8 cellular contexts compared by ENCODE assay signal in genomic region chr15:71440479-71441071, GRCh38.
DNase-seq lines count a peak whose midpoint lies in the region; ATAC-seq and TF ChIP-seq lines count a peak whose summit lies in the region.

No MANE protein-coding gene starts in this region.

- H3K27ac ChIP-seq in AG04450 (ENCODE audit: low read depth, low read length) (no peak overlapping the region), GM23338 (ENCODE audit: low read depth) (no peak overlapping the region), mammary epithelial cell (ENCODE audit: insufficient read depth, low read depth, low read length) (peak overlapping the region; percentile 34), liver (ENCODE audit: low read depth in 1 of 2, low read length in 2 of 2) (no peak overlapping the region)

- DNase-seq in AG04450 (ENCODE audit: low read depth, low spot score) (peak; percentile 37), GM23338 (ENCODE audit: low spot score) (peak; percentile 59), NCI-H524 treated with DMSO at 0.1 percent for 48 hours (lab: John Stamatoyannopoulos, UW) (peak; percentile 27), mammary epithelial cell (peak; percentile 47)
- DNase-seq in stimulated activated CD4-positive, alpha-beta T cell treated with anti-CD3 and anti-CD28 coated beads, Interleukin-1b, Interleukin-23, amount 100 ng/mL, for 48 hours = no peak

- H3K27me3 ChIP-seq in AG04450 (ENCODE audit: control insufficient read depth, insufficient read depth, low read length) = no peaks in the 10 kb centered on the region
- H3K27me3 ChIP-seq in GM23338 (ENCODE audit: insufficient read depth) = no peaks in the 10 kb centered on the region
- H3K27me3 ChIP-seq in mammary epithelial cell (ENCODE audit: insufficient read depth, low read length) = no peaks in the 10 kb centered on the region
- no peaks in the 10 kb centered on the region for H3K27me3 ChIP-seq in liver (ENCODE audit: control insufficient read depth in 4 of 4, insufficient read depth in 4 of 4, low read length in 3 of 4)

- H3K4me2 ChIP-seq in GM23338 (no peak overlapping the region), mammary epithelial cell (ENCODE audit: insufficient read depth, low read depth, low read length) (no peak overlapping the region)

- WGBS in mammary epithelial cell (ENCODE audit: low coverage, missing lambda C conversion rate) = 3% methylated on average over 3 of the region's 3 CpGs
- 2% methylated on average over 3 of the region's 3 CpGs for WGBS in liver

- peaks cover 7% of the 10 kb centered on the region; the same call in 2 of the 3 replicates for H3K36me3 Mint-ChIP-seq in GM23338 (ENCODE audit: low read depth)

- BruUV-seq in mammary epithelial cell (replicated peaks; lab: Mats Ljungman, UMichigan) = no TSS peak

- CTCF ChIA-PET in AG04450 (lab: Charles Lee) = interaction anchor here (0.6 to 1.6 kb wide), 15 partner anchors 10 to 467 kb away, joined by 3 to 20 read pairs (median 5); no protein-coding TSS in a partner anchor
- CTCF ChIA-PET in mammary epithelial cell (lab: Charles Lee; ENCODE audit: low non-redundant PET) = interaction anchor here (0.5 to 0.6 kb wide), 4 partner anchors 235 to 349 kb away, joined by 3 to 12 read pairs (median 6); no protein-coding TSS in a partner anchor

- H3K27ac Mint-ChIP-seq in GM23338 = no peak overlapping the region

- intact Hi-C loops in mammary epithelial cell (cut with micrococcal nuclease) = loop anchor here (1.0 to 5.0 kb wide), 8 partner anchors 53 to 547 kb away; partner anchors contain the start of gene THSD4

- H4K20me1 ChIP-seq in GM23338 (replicated peaks; ENCODE audit: insufficient read depth) = no peaks in the 10 kb centered on the region
- H4K20me1 ChIP-seq in mammary epithelial cell (ENCODE audit: insufficient read depth, low read length) = no peaks in the 10 kb centered on the region

- dilution Hi-C loops in mammary epithelial cell (cut with HindIII; ENCODE audit: low sequenced_read_pairs) = loop anchor here (25.0 kb wide), 1 partner anchor 303 kb away; no protein-coding TSS in a partner anchor

- H3K4me1 Mint-ChIP-seq in GM23338 = peaks cover 9% of the 10 kb centered on the region

- H3K36me3 ChIP-seq in GM23338 (ENCODE audit: insufficient read depth) = no peaks in the 10 kb centered on the region
- H3K36me3 ChIP-seq in mammary epithelial cell (ENCODE audit: insufficient read depth, low read length) = no peaks in the 10 kb centered on the region
- no peaks in the 10 kb centered on the region for H3K36me3 ChIP-seq in liver (ENCODE audit: control insufficient read depth in 4 of 4, insufficient read depth in 3 of 4, low read depth in 1 of 4, low read length in 3 of 4)

- no peaks in the 10 kb centered on the region for H3K79me2 ChIP-seq in GM23338 (replicated peaks; ENCODE audit: insufficient read depth)
- H3K79me2 ChIP-seq in mammary epithelial cell (ENCODE audit: insufficient read depth, low read length) = no peaks in the 10 kb centered on the region

- H3K9me3 Mint-ChIP-seq in GM23338 = peaks cover 2% of the 10 kb centered on the region; the same call in 1 of the 3 replicates

- H3K9ac ChIP-seq in mammary epithelial cell (ENCODE audit: insufficient read depth, low read length) (no peak overlapping the region), liver (ENCODE audit: low read depth in 1 of 2, low read length in 2 of 2) (no peak overlapping the region)

- POLR2A ChIA-PET in AG04450 (lab: Yijun Ruan, JAX) = interaction anchor here (0.6 kb wide), 1 partner anchor 84 kb away, joined by 5 read pairs; no protein-coding TSS in a partner anchor

- no peak overlapping the region for H3K4me3 ChIP-seq in AG04450 (ENCODE audit: low read depth, low read length)
- no peak overlapping the region for H3K4me3 ChIP-seq in GM23338
- H3K4me3 ChIP-seq in mammary epithelial cell (replicated peaks in 1 of 3; ENCODE audit: insufficient read depth in 1 of 3, low read depth in 2 of 3, low read length in 3 of 3) = no peak overlapping the region
- no peak overlapping the region for H3K4me3 ChIP-seq in liver (ENCODE audit: low read depth in 1 of 3, low read length in 3 of 3)

- H2AFZ ChIP-seq in GM23338 (no peak overlapping the region), mammary epithelial cell (ENCODE audit: low read depth, low read length) (no peak overlapping the region)

- TF ChIP-seq CTCF in AG04450 (IDR thresholded peaks at IDR 0.05; ENCODE audit: low read depth, low read length) (peak; percentile 59), GM23338 (conservative IDR thresholded peaks at IDR 0.05; ENCODE audit: low read depth in 2 of 2) (peak; percentile 59 to 70), mammary epithelial cell (conservative IDR thresholded peaks at IDR 0.05 in 1 of 2, IDR thresholded peaks at IDR 0.05 in 1 of 2; ENCODE audit: extremely low read depth in 1 of 2, insufficient read depth in 1 of 2, low read depth in 1 of 2, low read length in 2 of 2) (peak; percentile 49 to 59), liver (IDR thresholded peaks at IDR 0.05; ENCODE audit: low read depth, low read length, missing input control) (peak; percentile 60)

- H3F3A ChIP-seq in GM23338 (replicated peaks; ENCODE audit: low read depth) = no peaks in the 10 kb centered on the region

- in situ Hi-C loops in mammary epithelial cell (cut with MboI; ENCODE audit: low sequenced_read_pairs in 2 of 2) = loop anchor here (5.0 to 10.0 kb wide), 7 partner anchors 214 to 468 kb away; partner anchors contain the start of gene THSD4 (in 1 of the 2)

- H3K4me3 Mint-ChIP-seq in GM23338 = no peak overlapping the region

- peak; percentile 89 to 94 for TF ChIP-seq RAD21 in liver (IDR thresholded peaks at IDR 0.05)

- H3K9me2 ChIP-seq in GM23338 (ENCODE audit: insufficient read depth) = no peaks in the 10 kb centered on the region

- peaks cover 7% of the 10 kb centered on the region; the same call in 1 of the 2 replicates for H3K9me3 ChIP-seq in AG04450 (ENCODE audit: control insufficient read depth, insufficient read depth, low read length)
- H3K9me3 ChIP-seq in mammary epithelial cell (replicated peaks; ENCODE audit: insufficient read depth, low read length) = peaks cover 4% of the 10 kb centered on the region
- H3K9me3 ChIP-seq in liver (ENCODE audit: control insufficient read depth in 4 of 4, low read length in 3 of 4) = no peaks in the 10 kb centered on the region

- peaks cover 7% of the 10 kb centered on the region for H3K27me3 Mint-ChIP-seq in GM23338 (ENCODE audit: insufficient read depth, low read depth, poor library complexity)

- ATAC-seq in GM23338 (0 out of 3 replicates have a peak, but pooled peaks have one; percentile 31), GM19455 (IDR thresholded peaks at IDR 0.05; ENCODE audit: unreplicated experiment) (no peak), GM18909 (IDR thresholded peaks at IDR 0.05; ENCODE audit: poor library complexity, unreplicated experiment) (no peak)

- H3K4me1 ChIP-seq in GM23338 (ENCODE audit: insufficient read depth) = peaks cover 17% of the 10 kb centered on the region
- peaks cover 50% of the 10 kb centered on the region for H3K4me1 ChIP-seq in mammary epithelial cell (ENCODE audit: insufficient read depth, low read length)
- peaks cover 0 to 23% (median 13%) of the 10 kb centered on the region in 4 donors for H3K4me1 ChIP-seq in liver (ENCODE audit: control insufficient read depth in 4 of 4, insufficient read depth in 4 of 4, low read length in 3 of 4)

TF ChIP-seq in GM23338, 12 proteins besides CTCF, POLR2A, EP300 and RAD21 (continues in another document):
- no peak for TF ChIP-seq ZNF114 (CRISPR knock-in tag; IDR thresholded peaks at IDR 0.05)
- no peak for TF ChIP-seq ZNF331 (CRISPR knock-in tag; IDR thresholded peaks at IDR 0.05; ENCODE audit: low read depth)
- no peak for TF ChIP-seq EZH2 (IDR thresholded peaks at IDR 0.05; ENCODE audit: low read depth, unreplicated experiment)
- TF ChIP-seq STAT1 (IDR thresholded peaks at IDR 0.05; ENCODE audit: unreplicated experiment) = no peak
- no peak for TF ChIP-seq EZH2phosphoT487 (IDR thresholded peaks at IDR 0.05; ENCODE audit: unreplicated experiment)
- TF ChIP-seq JUNB (IDR thresholded peaks at IDR 0.05; ENCODE audit: unreplicated experiment) = no peak

TF ChIP-seq in liver, 16 proteins besides CTCF, POLR2A, EP300 and RAD21:
- TF ChIP-seq RXRA (IDR thresholded peaks at IDR 0.05) (no peak), HNF4A (conservative IDR thresholded peaks at IDR 0.05) (peak in 1 of 2 donors; percentile 7)
